Comparison of ENCODE assay signal across 16 cellular contexts in genomic region chr2:51812138-51812866, GRCh38.
DNase-seq lines count a peak whose midpoint lies in the region; ATAC-seq and TF ChIP-seq lines count a peak whose summit lies in the region.
"Had no signal": no experiment of that assay in that cellular context is flagged by ENCODE, and none has a peak within 500 bp of the region (broad histone marks: within the 10 kb centered on the region; RNA-seq: fewer than 3 reads in every experiment).

No MANE protein-coding gene starts in this region.

- H4K20me1 ChIP-seq in mammary epithelial cell (ENCODE audit: insufficient read depth, low read length), result no peaks in the 10 kb centered on the region

- H3K27me3 ChIP-seq in mammary epithelial cell (ENCODE audit: insufficient read depth, low read length) (no peaks in the 10 kb centered on the region), heart left ventricle (no peaks in the 10 kb centered on the region), stomach (no peaks in the 10 kb centered on the region), BE2C (no peaks in the 10 kb centered on the region)

- H3K4me2 ChIP-seq in mammary epithelial cell (ENCODE audit: insufficient read depth, low read depth, low read length), result no peak overlapping the region

- H3K79me2 ChIP-seq in mammary epithelial cell (ENCODE audit: insufficient read depth, low read length), result no peaks in the 10 kb centered on the region

- no peak overlapping the region for H3K27ac ChIP-seq in mammary epithelial cell (ENCODE audit: insufficient read depth, low read depth, low read length)
- no peak overlapping the region for H3K27ac ChIP-seq in heart left ventricle
- no peak overlapping the region for H3K27ac ChIP-seq in stomach
- H3K27ac ChIP-seq: WERI-Rb-1 had no signal

- H3K9ac ChIP-seq in mammary epithelial cell (ENCODE audit: insufficient read depth, low read length), result no peak overlapping the region

- H3K9me3 ChIP-seq in mammary epithelial cell (replicated peaks; ENCODE audit: insufficient read depth, low read length) (no peaks in the 10 kb centered on the region), heart left ventricle (no peaks in the 10 kb centered on the region), stomach (peaks cover 0 to 5% (median 2%) of the 10 kb centered on the region in 4 donors), BE2C (no peaks in the 10 kb centered on the region)

- no peak for ATAC-seq in heart left ventricle
- ATAC-seq: stimulated activated effector memory CD8-positive, alpha-beta T cell treated with anti-CD3 and anti-CD28 coated beads, Interleukin-12 subunit alpha, Interleukin-12 subunit beta, amount 100 ng/mL, for 72 hours had no signal

- TF ChIP-seq POLR2A in heart left ventricle (IDR thresholded peaks at IDR 0.05) (no peak), stomach (IDR thresholded peaks at IDR 0.05) (no peak)

- in situ Hi-C loops in Caki2 (cut with HindIII; ENCODE audit: low pct_unique_long_range_greater_than_20kb, low sequenced_read_pairs), result no loop called here
- in situ Hi-C loops in mammary epithelial cell (cut with MboI; ENCODE audit: low sequenced_read_pairs in 2 of 2), result no loop called here

- intact Hi-C loops in mammary epithelial cell (cut with micrococcal nuclease) (no loop called here), heart left ventricle (cut with DNase I) (no loop called here), stomach (cut with DNase I; ENCODE audit: low total_unique reads) (no loop called here)

- CTCF ChIA-PET in mammary epithelial cell (lab: Charles Lee; ENCODE audit: low non-redundant PET), result no interaction called here

- H3K4me3 ChIP-seq in mammary epithelial cell (replicated peaks in 1 of 3; ENCODE audit: insufficient read depth in 1 of 3, low read depth in 2 of 3, low read length in 3 of 3) (no peak overlapping the region), heart left ventricle (no peak overlapping the region), stomach (no peak overlapping the region), BE2C (ENCODE audit: low read depth, low read length) (no peak overlapping the region)

- TF ChIP-seq RAD21 in Ishikawa (IDR thresholded peaks at IDR 0.05; ENCODE audit: low read depth), result no peak

- TF ChIP-seq EP300 in Ishikawa (IDR thresholded peaks at IDR 0.05; ENCODE audit: borderline replicate concordance), result peak; percentile 63
- TF ChIP-seq EP300 in stomach (IDR thresholded peaks at IDR 0.05), result no peak

- TF ChIP-seq CTCF in mammary epithelial cell (conservative IDR thresholded peaks at IDR 0.05 in 1 of 2, IDR thresholded peaks at IDR 0.05 in 1 of 2; ENCODE audit: extremely low read depth in 1 of 2, insufficient read depth in 1 of 2, low read depth in 1 of 2, low read length in 2 of 2) (no peak), heart left ventricle (IDR thresholded peaks at IDR 0.05) (no peak), stomach (IDR thresholded peaks at IDR 0.05) (no peak), BE2C (IDR thresholded peaks at IDR 0.05; ENCODE audit: low read depth, low read length) (no peak)

- peaks cover 9% of the 10 kb centered on the region for H3K4me1 ChIP-seq in mammary epithelial cell (ENCODE audit: insufficient read depth, low read length)
- no peaks in the 10 kb centered on the region for H3K4me1 ChIP-seq in heart left ventricle
- H3K4me1 ChIP-seq in stomach, result no peaks in the 10 kb centered on the region
- no peaks in the 10 kb centered on the region for H3K4me1 ChIP-seq in BE2C

- H2AFZ ChIP-seq in mammary epithelial cell (ENCODE audit: low read depth, low read length), result peak overlapping the region; percentile 35

- DNase-seq in Caki2 (ENCODE audit: low read depth), result peak; percentile 9
- peak; percentile 21 for DNase-seq in mammary epithelial cell
- DNase-seq in iris pigment epithelial cell (ENCODE audit: low read depth), result peak; percentile 73
- DNase-seq in heart left ventricle, result no peak
- DNase-seq in stomach, result no peak
- no peak for DNase-seq in NCI-H524 (lab: John Stamatoyannopoulos, UW)
- no peak for DNase-seq in BE2C
- DNase-seq: activated CD8-positive, alpha-beta memory T cell treated with anti-CD3 and anti-CD28 coated beads for 24 hours; anterior cingulate cortex; islet precursor cell; KG1; NCI-H1417; small intestine; WERI-Rb-1 had no signal

- H3K36me3 ChIP-seq in mammary epithelial cell (ENCODE audit: insufficient read depth, low read length) (no peaks in the 10 kb centered on the region), heart left ventricle (no peaks in the 10 kb centered on the region), stomach (no peaks in the 10 kb centered on the region), BE2C (no peaks in the 10 kb centered on the region)
- H3K36me3 ChIP-seq: WERI-Rb-1 had no signal

- no TSS peak for BruUV-seq in mammary epithelial cell (replicated peaks; lab: Mats Ljungman, UMichigan)

- 77% methylated on average over 9 of the region's 9 CpGs for WGBS in mammary epithelial cell (ENCODE audit: low coverage, missing lambda C conversion rate)
- 66 to 72% (median 70%) methylated on average over 9 of the region's 9 CpGs for WGBS in heart left ventricle, 4 donors
- WGBS in stomach, 5 donors, result 63 to 79% (median 67%) methylated on average over 9 of the region's 9 CpGs

- dilution Hi-C loops in mammary epithelial cell (cut with HindIII; ENCODE audit: low sequenced_read_pairs), result no loop called here

TF ChIP-seq in Ishikawa, 13 proteins besides CTCF, POLR2A, EP300 and RAD21:
- TF ChIP-seq EGR1 (IDR thresholded peaks at IDR 0.05) (no peak), TEAD4 (IDR thresholded peaks at IDR 0.05) (no peak), TCF12 (IDR thresholded peaks at IDR 0.05; ENCODE audit: low read depth) (no peak), NFIC (IDR thresholded peaks at IDR 0.05) (no peak), ZBTB7A (IDR thresholded peaks at IDR 0.05; ENCODE audit: low read depth) (no peak), TAF1 (IDR thresholded peaks at IDR 0.05; ENCODE audit: low read depth) (no peak), USF1 (IDR thresholded peaks at IDR 0.05) (no peak), FOXM1 (IDR thresholded peaks at IDR 0.05; ENCODE audit: borderline replicate concordance, low read depth) (no peak), CEBPB (IDR thresholded peaks at IDR 0.05) (0 out of 2 replicates have a peak, but pooled peaks have one; percentile 35)
- TF ChIP-seq, protein P1, sequence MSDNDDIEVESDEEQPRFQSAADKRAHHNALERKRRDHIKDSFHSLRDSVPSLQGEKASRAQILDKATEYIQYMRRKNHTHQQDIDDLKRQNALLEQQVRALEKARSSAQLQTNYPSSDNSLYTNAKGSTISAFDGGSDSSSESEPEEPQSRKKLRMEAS (IDR thresholded peaks at IDR 0.05), result peak; percentile 31; the same call in 1 of the 2 replicates
- TF ChIP-seq, protein P2, sequence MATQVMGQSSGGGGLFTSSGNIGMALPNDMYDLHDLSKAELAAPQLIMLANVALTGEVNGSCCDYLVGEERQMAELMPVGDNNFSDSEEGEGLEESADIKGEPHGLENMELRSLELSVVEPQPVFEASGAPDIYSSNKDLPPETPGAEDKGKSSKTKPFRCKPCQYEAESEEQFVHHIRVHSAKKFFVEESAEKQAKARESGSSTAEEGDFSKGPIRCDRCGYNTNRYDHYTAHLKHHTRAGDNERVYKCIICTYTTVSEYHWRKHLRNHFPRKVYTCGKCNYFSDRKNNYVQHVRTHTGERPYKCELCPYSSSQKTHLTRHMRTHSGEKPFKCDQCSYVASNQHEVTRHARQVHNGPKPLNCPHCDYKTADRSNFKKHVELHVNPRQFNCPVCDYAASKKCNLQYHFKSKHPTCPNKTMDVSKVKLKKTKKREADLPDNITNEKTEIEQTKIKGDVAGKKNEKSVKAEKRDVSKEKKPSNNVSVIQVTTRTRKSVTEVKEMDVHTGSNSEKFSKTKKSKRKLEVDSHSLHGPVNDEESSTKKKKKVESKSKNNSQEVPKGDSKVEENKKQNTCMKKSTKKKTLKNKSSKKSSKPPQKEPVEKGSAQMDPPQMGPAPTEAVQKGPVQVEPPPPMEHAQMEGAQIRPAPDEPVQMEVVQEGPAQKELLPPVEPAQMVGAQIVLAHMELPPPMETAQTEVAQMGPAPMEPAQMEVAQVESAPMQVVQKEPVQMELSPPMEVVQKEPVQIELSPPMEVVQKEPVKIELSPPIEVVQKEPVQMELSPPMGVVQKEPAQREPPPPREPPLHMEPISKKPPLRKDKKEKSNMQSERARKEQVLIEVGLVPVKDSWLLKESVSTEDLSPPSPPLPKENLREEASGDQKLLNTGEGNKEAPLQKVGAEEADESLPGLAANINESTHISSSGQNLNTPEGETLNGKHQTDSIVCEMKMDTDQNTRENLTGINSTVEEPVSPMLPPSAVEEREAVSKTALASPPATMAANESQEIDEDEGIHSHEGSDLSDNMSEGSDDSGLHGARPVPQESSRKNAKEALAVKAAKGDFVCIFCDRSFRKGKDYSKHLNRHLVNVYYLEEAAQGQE (IDR thresholded peaks at IDR 0.05; ENCODE audit: low read depth), result no peak

Comparison
In these comparisons a context has a peak if more than half of its experiments do, and no peak if none do; other contexts are left out.
1. DNase-seq: peak in Caki2 (single experiment), mammary epithelial cell (single experiment) and iris pigment epithelial cell (single experiment); none in heart left ventricle (0 of 5), stomach (single experiment), NCI-H524 (0 of 2) and BE2C (single experiment).